ENCODE assay signal across 1 cellular context in genomic region chr5:55530669-55531068, GRCh38.
A peak's percentile ranks its signal among the peaks of the same experiment; 100 is the strongest.
TF ChIP-seq lines count a peak whose summit lies in the region.

No MANE protein-coding gene starts in this region.

TF ChIP-seq in WTC11, 78 proteins besides CTCF, POLR2A, EP300 and RAD21:
- TF ChIP-seq ZNF121 (CRISPR knock-in tag; IDR thresholded peaks at IDR 0.05) = 0 out of 2 replicates have a peak, but pooled peaks have one; percentile 29
- no peak for TF ChIP-seq GABPB1 (CRISPR knock-in tag; IDR thresholded peaks at IDR 0.05)
